In the genomic region with DNA sequence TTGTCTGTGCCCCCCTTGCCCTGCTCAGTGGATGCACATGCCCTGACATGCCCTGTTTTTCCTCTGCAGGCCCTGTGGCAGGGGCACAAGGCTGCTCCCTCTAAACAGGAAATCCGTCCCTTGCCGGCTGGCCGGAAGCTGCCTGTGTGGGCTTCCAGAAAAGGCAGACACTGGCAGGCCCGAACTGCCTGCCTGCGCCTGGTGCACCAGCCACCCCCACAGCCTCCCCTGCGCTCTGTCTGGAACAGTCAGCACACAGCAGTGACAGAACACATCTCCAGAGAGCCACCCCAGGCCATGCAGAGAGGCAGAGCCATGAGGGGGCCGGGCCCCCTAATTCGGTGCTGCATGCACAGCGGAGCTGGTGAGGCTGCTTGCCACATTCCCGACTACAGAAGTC, we compare ENCODE assay signal across 10 cellular contexts. TPM values are rescaled to one million over a fixed set of nuclear protein-coding genes. Genes with fewer than 3 reads are reported as not detected.
A peak's percentile ranks its signal among the peaks of the same experiment; 100 is the strongest.
DNase-seq lines count a peak whose midpoint lies in the region; ATAC-seq and TF ChIP-seq lines count a peak whose summit lies in the region.
"Had no signal": no experiment of that assay in that cellular context is flagged by ENCODE, and none has a peak within 500 bp of the region (broad histone marks: within the 10 kb centered on the region; RNA-seq: fewer than 3 reads in every experiment).

No MANE protein-coding gene starts in this region.

- no peak overlapping the region for H2BK15ac ChIP-seq in IMR-90 (ENCODE audit: low read depth, low read length)

- no peak overlapping the region for H3K23ac ChIP-seq in IMR-90 (ENCODE audit: low read depth, low read length)

- no peak overlapping the region for H2AK9ac ChIP-seq in IMR-90 (replicated peaks; ENCODE audit: low read depth, low read length, poor library complexity)

- no peaks in the 10 kb centered on the region for H3K79me1 ChIP-seq in IMR-90 (ENCODE audit: low read depth in 1 of 2, low read length in 2 of 2)

- no peak overlapping the region for H2AK5ac ChIP-seq in IMR-90 (ENCODE audit: low read depth, low read length)

- no peak overlapping the region for H2BK120ac ChIP-seq in IMR-90 (ENCODE audit: low read depth, low read length)

- 43% methylated on average over 4 of the region's 10 CpGs; no CpG with 5 or more reads in 1 of the 2 experiments for WGBS in IMR-90 (ENCODE audit: extremely low coverage in 2 of 2, insufficient read length in 1 of 2), 2 experiments

- TF ChIP-seq RAD21 in IMR-90 (IDR thresholded peaks at IDR 0.05; ENCODE audit: low read length) = no peak

- no peak overlapping the region; the same call in 1 of the 2 replicates for H4K5ac ChIP-seq in IMR-90 (ENCODE audit: low read depth, low read length)

- intact Hi-C loops in IMR-90 (cut with micrococcal nuclease) = no loop called here
- intact Hi-C loops in left cardiac atrium (cut with DNase I) = no loop called here

- no peak overlapping the region for H2BK5ac ChIP-seq in IMR-90 (ENCODE audit: low read depth, low read length, poor library complexity, severe bottlenecking)

- H3K9me3 ChIP-seq in IMR-90 (ENCODE audit: control insufficient read depth, insufficient read depth, low read length) = no peaks in the 10 kb centered on the region

- TF ChIP-seq CTCF in IMR-90 (conservative IDR thresholded peaks at IDR 0.05; ENCODE audit: low read depth, low read length) (no peak), GM10266 (IDR thresholded peaks at IDR 0.05; ENCODE audit: control insufficient read depth, insufficient read depth, low read depth, missing control alignments) (no peak)

- no peaks in the 10 kb centered on the region for H3K4me1 ChIP-seq in IMR-90 (ENCODE audit: control insufficient read depth, insufficient read depth, low read length)

- H3K9ac ChIP-seq in IMR-90 (ENCODE audit: low read depth, low read length) = no peak overlapping the region

- no peak overlapping the region for H4K91ac ChIP-seq in IMR-90 (ENCODE audit: insufficient read depth, low read depth, low read length)

- no peak for DNase-seq in IMR-90
- DNase-seq in activated T-cell treated with anti-CD3 and anti-CD28 coated beads, Interleukin-2, amount 50 U/mL, for 1 hour = peak; percentile 24
- DNase-seq in left cardiac atrium = peak; percentile 38
- DNase-seq in stimulated activated CD4-positive, alpha-beta T cell treated with anti-CD3 and anti-CD28 coated beads, Interleukin-4, amount 100 ng/mL, for 1 hour = peak; percentile 8
- no peak for DNase-seq in GM10266 (ENCODE audit: extremely low spot score)
- DNase-seq in OCI-M2 (lab: John Stamatoyannopoulos, UW; ENCODE audit: unreplicated experiment) = no peak
- DNase-seq in NCI-H1105 treated with DMSO at 0.1 percent for 48 hours (lab: John Stamatoyannopoulos, UW) = no peak
- DNase-seq: effector CD8-positive, alpha-beta T cell; NCI-H2081 treated with DMSO at 0.1 percent for 48 hours had no signal

- H3K9me1 ChIP-seq in IMR-90 (ENCODE audit: insufficient read depth, low read length) = no peaks in the 10 kb centered on the region

- no peaks in the 10 kb centered on the region for H4K20me1 ChIP-seq in IMR-90 (ENCODE audit: insufficient read depth, low read length)

- TF ChIP-seq POLR2A in IMR-90 (IDR thresholded peaks at IDR 0.05; ENCODE audit: low read depth, low read length) = no peak

- no TSS peak for BruUV-seq in IMR-90 (replicated peaks; lab: Mats Ljungman, UMichigan)

- H2AFZ ChIP-seq in IMR-90 (replicated peaks; ENCODE audit: low read length, poor library complexity) = peak overlapping the region; percentile 7

- POLR2A ChIA-PET in IMR-90 (lab: Charles Lee; ENCODE audit: unreplicated experiment) = no interaction called here

- H3K14ac ChIP-seq in IMR-90 (replicated peaks; ENCODE audit: low read depth, low read length) = no peak overlapping the region

- H3K18ac ChIP-seq in IMR-90 (ENCODE audit: low read depth, low read length) = no peak overlapping the region

- no peaks in the 10 kb centered on the region for H3K36me3 ChIP-seq in IMR-90 (ENCODE audit: control insufficient read depth, insufficient read depth, low read length)

- H3K27me3 ChIP-seq in IMR-90 (ENCODE audit: control insufficient read depth, insufficient read depth, low read length) = no peaks in the 10 kb centered on the region

- H3K4me2 ChIP-seq in IMR-90 (ENCODE audit: low read depth, low read length) = no peak overlapping the region

- H3K56ac ChIP-seq in IMR-90 (ENCODE audit: extremely low read depth, insufficient read depth, low read length) = no peak overlapping the region

- H2BK20ac ChIP-seq in IMR-90 (ENCODE audit: low read depth, low read length) = no peak overlapping the region

- dilution Hi-C loops in IMR-90 (cut with HindIII; ENCODE audit: low sequenced_read_pairs, unreplicated experiment) = no loop called here

- CTCF ChIA-PET in IMR-90 (lab: Yijun Ruan, JAX) = no interaction called here

- no peak overlapping the region for H3K27ac ChIP-seq in IMR-90 (ENCODE audit: insufficient read depth, low read length)

- ATAC-seq in IMR-90 (ENCODE audit: low read depth) = no peak; the same call in 1 of the 2 replicates
- ATAC-seq in left cardiac atrium = peak; percentile 75 to 83
- ATAC-seq in GM21825 (IDR thresholded peaks at IDR 0.05; ENCODE audit: unreplicated experiment) = no peak

- no peak overlapping the region for H3K4me3 ChIP-seq in IMR-90 (ENCODE audit: insufficient read depth, low read depth, low read length)

- in situ Hi-C loops in IMR-90 (cut with MboI; ENCODE audit: low sequenced_read_pairs) = no loop called here

- no peak overlapping the region for H3K4ac ChIP-seq in IMR-90 (ENCODE audit: low read depth, low read length)

- no peak overlapping the region; a peak in 1 of 4 replicates for H4K8ac ChIP-seq in IMR-90 (ENCODE audit: low read depth in 2 of 2, low read length in 2 of 2)

TF ChIP-seq in IMR-90, 13 proteins besides CTCF, POLR2A, EP300 and RAD21:
- TF ChIP-seq, protein P1, sequence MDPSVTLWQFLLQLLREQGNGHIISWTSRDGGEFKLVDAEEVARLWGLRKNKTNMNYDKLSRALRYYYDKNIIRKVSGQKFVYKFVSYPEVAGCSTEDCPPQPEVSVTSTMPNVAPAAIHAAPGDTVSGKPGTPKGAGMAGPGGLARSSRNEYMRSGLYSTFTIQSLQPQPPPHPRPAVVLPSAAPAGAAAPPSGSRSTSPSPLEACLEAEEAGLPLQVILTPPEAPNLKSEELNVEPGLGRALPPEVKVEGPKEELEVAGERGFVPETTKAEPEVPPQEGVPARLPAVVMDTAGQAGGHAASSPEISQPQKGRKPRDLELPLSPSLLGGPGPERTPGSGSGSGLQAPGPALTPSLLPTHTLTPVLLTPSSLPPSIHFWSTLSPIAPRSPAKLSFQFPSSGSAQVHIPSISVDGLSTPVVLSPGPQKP (IDR thresholded peaks at IDR 0.05; ENCODE audit: borderline replicate concordance, low read depth, low read length) = no peak
- no peak for TF ChIP-seq RFX5 (IDR thresholded peaks at IDR 0.05; ENCODE audit: low read depth, low read length)
- TF ChIP-seq BHLHE40 (IDR thresholded peaks at IDR 0.05; ENCODE audit: low read depth, low read length) = no peak
- no peak for TF ChIP-seq NFE2L2 (IDR thresholded peaks at IDR 0.05; ENCODE audit: low read depth, low read length)
- no peak for TF ChIP-seq MAZ (IDR thresholded peaks at IDR 0.05; ENCODE audit: borderline replicate concordance, low read depth, low read length)
- TF ChIP-seq CEBPB (IDR thresholded peaks at IDR 0.05; ENCODE audit: low read depth, low read length) = no peak

RNA-seq across cellular contexts. Expression of a gene that starts 33.5 kb away (rescaled TPM):
- total RNA-seq in IMR-90 (2012; rRNA removed) (not detected in 2 replicates), left cardiac atrium (under 1 TPM; 0.24 to 0.59 TPM)
- not detected in 2 replicates for polyA plus RNA-seq in IMR-90 (2012; rRNA removed)
- not detected in 2 replicates for polyA plus RNA-seq in IMR-90 (2012; cell fraction: cytosol; rRNA removed)
- not detected in 2 replicates for polyA plus RNA-seq in IMR-90 (2012; cell fraction: nucleus; rRNA removed; ENCODE audit: low replicate concordance)

Comparison
In these comparisons a context has a peak if more than half of its experiments do, and no peak if none do; other contexts are left out.
1. ATAC-seq: peak in left cardiac atrium (2 of 2); none in IMR-90 (single experiment) and GM21825 (single experiment).
2. DNase-seq: peak in activated T-cell treated with anti-CD3 and anti-CD28 coated beads, Interleukin-2, amount 50 U/mL, for 1 hour (single experiment), left cardiac atrium (single experiment) and stimulated activated CD4-positive, alpha-beta T cell treated with anti-CD3 and anti-CD28 coated beads, Interleukin-4, amount 100 ng/mL, for 1 hour (single experiment); none in IMR-90 (single experiment), GM10266 (single experiment), OCI-M2 (single experiment) and NCI-H1105 treated with DMSO at 0.1 percent for 48 hours (single experiment).